Comparison of ENCODE assay signal across 3 cellular contexts in the genomic region with DNA sequence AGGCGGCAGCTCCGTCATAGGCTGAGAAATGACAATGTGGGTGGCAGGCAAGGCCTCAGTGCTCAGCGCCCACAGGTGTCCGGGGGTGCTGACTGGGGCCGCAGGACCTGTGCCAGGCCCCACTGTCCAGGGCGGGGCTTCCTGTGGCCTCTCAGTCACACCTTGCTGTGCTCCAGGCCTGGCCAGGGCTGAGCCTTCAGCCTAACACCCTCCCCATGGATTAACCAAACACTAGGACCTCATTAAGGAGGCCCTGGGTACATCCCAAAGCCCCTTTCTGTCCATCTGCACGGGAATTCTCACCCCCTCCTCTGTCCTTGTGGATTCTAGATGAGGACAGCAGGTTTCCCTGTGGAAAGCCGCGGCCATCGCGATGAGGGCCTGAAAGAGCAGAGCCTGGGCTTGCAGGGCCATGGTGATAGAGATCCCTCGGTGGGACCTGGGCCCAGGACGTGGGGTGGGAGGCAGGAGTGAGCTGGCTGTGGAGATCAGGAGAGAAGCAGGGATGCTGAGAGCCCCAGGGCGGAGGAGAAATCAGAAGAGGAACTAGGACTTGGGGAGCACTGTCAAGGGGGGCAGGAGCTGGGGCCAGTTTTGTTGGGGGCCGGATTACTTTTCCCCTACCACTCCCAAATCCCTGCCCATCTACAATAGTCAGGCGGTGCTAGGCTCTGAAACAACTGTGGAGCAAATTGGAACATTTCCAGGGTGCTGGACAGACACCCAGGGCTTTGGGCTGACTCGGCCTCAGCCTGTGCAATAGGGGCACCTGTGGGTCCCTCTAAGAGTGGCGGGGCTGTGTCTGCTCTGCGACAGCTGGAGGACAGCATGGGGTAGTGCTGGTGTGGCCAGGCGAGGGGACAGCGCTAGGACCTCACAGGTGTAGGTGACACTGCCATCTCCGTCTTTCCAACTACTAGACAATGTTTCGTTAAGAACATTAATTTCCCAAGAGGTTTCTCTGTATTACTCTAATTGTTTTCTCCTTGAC.
TF ChIP-seq lines count a peak whose summit lies in the region.

No MANE protein-coding gene starts in this region.

TF ChIP-seq in SK-N-SH treated with all-trans-retinoic acid at 6 μM for 48 hours, 23 proteins besides CTCF, POLR2A, EP300 and RAD21:
- TF ChIP-seq ZNF8 (CRISPR knock-in tag; IDR thresholded peaks at IDR 0.05) = no peak
- TF ChIP-seq RARB (CRISPR knock-in tag; IDR thresholded peaks at IDR 0.05) = no peak
- TF ChIP-seq ZC3H10 (CRISPR knock-in tag; IDR thresholded peaks at IDR 0.05) = no peak
- no peak for TF ChIP-seq ARNTL (CRISPR knock-in tag; IDR thresholded peaks at IDR 0.05; ENCODE audit: borderline replicate concordance, low read depth)
- no peak for TF ChIP-seq ZNF70 (CRISPR knock-in tag; IDR thresholded peaks at IDR 0.05)
- no peak for TF ChIP-seq CREB5 (CRISPR knock-in tag; IDR thresholded peaks at IDR 0.05; ENCODE audit: low read depth)
- no peak for TF ChIP-seq TOX (CRISPR knock-in tag; IDR thresholded peaks at IDR 0.05; ENCODE audit: borderline replicate concordance)
- no peak for TF ChIP-seq CSDC2 (CRISPR knock-in tag; IDR thresholded peaks at IDR 0.05)
- no peak for TF ChIP-seq SNAI2 (CRISPR knock-in tag; IDR thresholded peaks at IDR 0.05)
- TF ChIP-seq, protein P1, sequence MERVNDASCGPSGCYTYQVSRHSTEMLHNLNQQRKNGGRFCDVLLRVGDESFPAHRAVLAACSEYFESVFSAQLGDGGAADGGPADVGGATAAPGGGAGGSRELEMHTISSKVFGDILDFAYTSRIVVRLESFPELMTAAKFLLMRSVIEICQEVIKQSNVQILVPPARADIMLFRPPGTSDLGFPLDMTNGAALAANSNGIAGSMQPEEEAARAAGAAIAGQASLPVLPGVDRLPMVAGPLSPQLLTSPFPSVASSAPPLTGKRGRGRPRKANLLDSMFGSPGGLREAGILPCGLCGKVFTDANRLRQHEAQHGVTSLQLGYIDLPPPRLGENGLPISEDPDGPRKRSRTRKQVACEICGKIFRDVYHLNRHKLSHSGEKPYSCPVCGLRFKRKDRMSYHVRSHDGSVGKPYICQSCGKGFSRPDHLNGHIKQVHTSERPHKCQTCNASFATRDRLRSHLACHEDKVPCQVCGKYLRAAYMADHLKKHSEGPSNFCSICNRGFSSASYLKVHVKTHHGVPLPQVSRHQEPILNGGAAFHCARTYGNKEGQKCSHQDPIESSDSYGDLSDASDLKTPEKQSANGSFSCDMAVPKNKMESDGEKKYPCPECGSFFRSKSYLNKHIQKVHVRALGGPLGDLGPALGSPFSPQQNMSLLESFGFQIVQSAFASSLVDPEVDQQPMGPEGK (CRISPR knock-in tag; IDR thresholded peaks at IDR 0.05; ENCODE audit: borderline replicate concordance) = no peak
- no peak for TF ChIP-seq TCF4 (CRISPR knock-in tag; IDR thresholded peaks at IDR 0.05; ENCODE audit: borderline replicate concordance)
- TF ChIP-seq ISL1 (CRISPR knock-in tag; IDR thresholded peaks at IDR 0.05) = no peak
- TF ChIP-seq, protein P2, sequence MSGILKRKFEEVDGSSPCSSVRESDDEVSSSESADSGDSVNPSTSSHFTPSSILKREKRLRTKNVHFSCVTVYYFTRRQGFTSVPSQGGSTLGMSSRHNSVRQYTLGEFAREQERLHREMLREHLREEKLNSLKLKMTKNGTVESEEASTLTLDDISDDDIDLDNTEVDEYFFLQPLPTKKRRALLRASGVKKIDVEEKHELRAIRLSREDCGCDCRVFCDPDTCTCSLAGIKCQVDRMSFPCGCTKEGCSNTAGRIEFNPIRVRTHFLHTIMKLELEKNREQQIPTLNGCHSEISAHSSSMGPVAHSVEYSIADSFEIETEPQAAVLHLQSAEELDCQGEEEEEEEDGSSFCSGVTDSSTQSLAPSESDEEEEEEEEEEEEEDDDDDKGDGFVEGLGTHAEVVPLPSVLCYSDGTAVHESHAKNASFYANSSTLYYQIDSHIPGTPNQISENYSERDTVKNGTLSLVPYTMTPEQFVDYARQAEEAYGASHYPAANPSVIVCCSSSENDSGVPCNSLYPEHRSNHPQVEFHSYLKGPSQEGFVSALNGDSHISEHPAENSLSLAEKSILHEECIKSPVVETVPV (CRISPR knock-in tag; IDR thresholded peaks at IDR 0.05) = no peak

TF ChIP-seq in SK-N-SH, 30 proteins besides CTCF, POLR2A, EP300 and RAD21:
- TF ChIP-seq SMC3 (IDR thresholded peaks at IDR 0.05; ENCODE audit: low read depth, low read length) (no peak), MEF2A (IDR thresholded peaks at IDR 0.05; ENCODE audit: borderline replicate concordance, low read depth) (no peak), TAF1 (IDR thresholded peaks at IDR 0.05; ENCODE audit: borderline replicate concordance, low read depth, low read length) (no peak), MXI1 (IDR thresholded peaks at IDR 0.05; ENCODE audit: low read depth, low read length) (no peak), JUND (IDR thresholded peaks at IDR 0.05) (no peak), SIN3A (IDR thresholded peaks at IDR 0.05; ENCODE audit: borderline replicate concordance, low read depth, low read length) (no peak), FOXJ3 (CRISPR knock-in tag; IDR thresholded peaks at IDR 0.05) (no peak), NRF1 (IDR thresholded peaks at IDR 0.05; ENCODE audit: low read depth, low read length) (no peak)
- TF ChIP-seq, protein P3, sequence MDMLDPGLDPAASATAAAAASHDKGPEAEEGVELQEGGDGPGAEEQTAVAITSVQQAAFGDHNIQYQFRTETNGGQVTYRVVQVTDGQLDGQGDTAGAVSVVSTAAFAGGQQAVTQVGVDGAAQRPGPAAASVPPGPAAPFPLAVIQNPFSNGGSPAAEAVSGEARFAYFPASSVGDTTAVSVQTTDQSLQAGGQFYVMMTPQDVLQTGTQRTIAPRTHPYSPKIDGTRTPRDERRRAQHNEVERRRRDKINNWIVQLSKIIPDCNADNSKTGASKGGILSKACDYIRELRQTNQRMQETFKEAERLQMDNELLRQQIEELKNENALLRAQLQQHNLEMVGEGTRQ (IDR thresholded peaks at IDR 0.05; ENCODE audit: borderline replicate concordance, low read depth, low read length) = no peak

TF ChIP-seq in HepG2, 621 proteins besides CTCF, POLR2A, EP300 and RAD21:
- TF ChIP-seq SNAPC2 (CRISPR knock-in tag; IDR thresholded peaks at IDR 0.05) = no peak
- no peak for TF ChIP-seq ZNF207 (IDR thresholded peaks at IDR 0.05; ENCODE audit: borderline replicate concordance)
- TF ChIP-seq ZNF773 (CRISPR knock-in tag; IDR thresholded peaks at IDR 0.05; ENCODE audit: borderline replicate concordance) = no peak
- TF ChIP-seq TOE1 (CRISPR knock-in tag; IDR thresholded peaks at IDR 0.05) = no peak
- TF ChIP-seq THYN1 (CRISPR knock-in tag; IDR thresholded peaks at IDR 0.05; ENCODE audit: borderline replicate concordance, low read depth) = no peak
- no peak for TF ChIP-seq CAMTA2 (CRISPR knock-in tag; IDR thresholded peaks at IDR 0.05; ENCODE audit: borderline replicate concordance)
- TF ChIP-seq, protein P4, sequence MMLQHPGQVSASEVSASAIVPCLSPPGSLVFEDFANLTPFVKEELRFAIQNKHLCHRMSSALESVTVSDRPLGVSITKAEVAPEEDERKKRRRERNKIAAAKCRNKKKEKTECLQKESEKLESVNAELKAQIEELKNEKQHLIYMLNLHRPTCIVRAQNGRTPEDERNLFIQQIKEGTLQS (CRISPR knock-in tag; IDR thresholded peaks at IDR 0.05) = no peak
- no peak for TF ChIP-seq TBX2 (CRISPR knock-in tag; IDR thresholded peaks at IDR 0.05; ENCODE audit: borderline replicate concordance)
- TF ChIP-seq PHF8 (CRISPR knock-in tag; IDR thresholded peaks at IDR 0.05) = no peak
- no peak for TF ChIP-seq RELA (CRISPR knock-in tag; IDR thresholded peaks at IDR 0.05)
- no peak for TF ChIP-seq ZNF605 (CRISPR knock-in tag; IDR thresholded peaks at IDR 0.05)
- no peak for TF ChIP-seq ZNF619 (CRISPR knock-in tag; IDR thresholded peaks at IDR 0.05)
- TF ChIP-seq NFAT5 (CRISPR knock-in tag; IDR thresholded peaks at IDR 0.05) = no peak
- TF ChIP-seq TP53 (CRISPR knock-in tag; conservative IDR thresholded peaks at IDR 0.05) = no peak
- no peak for TF ChIP-seq ZFP82 (CRISPR knock-in tag; IDR thresholded peaks at IDR 0.05; ENCODE audit: borderline replicate concordance)
- TF ChIP-seq RBM39 (IDR thresholded peaks at IDR 0.05; ENCODE audit: low read depth, low read length, poor library complexity, severe bottlenecking) = no peak
- no peak for TF ChIP-seq MTF2 (CRISPR knock-in tag; IDR thresholded peaks at IDR 0.05; ENCODE audit: borderline replicate concordance)
- no peak for TF ChIP-seq HIVEP1 (CRISPR knock-in tag; IDR thresholded peaks at IDR 0.05)
TF ChIP-seq in HepG2: peak in this region for 0.
